ENCODE assay signal across 8 cellular contexts in genomic region chr4:112287258-112287873, GRCh38. TPM values are rescaled to one million over a fixed set of nuclear protein-coding genes. Genes with fewer than 3 reads are reported as not detected.
A peak's percentile ranks its signal among the peaks of the same experiment; 100 is the strongest.
DNase-seq lines count a peak whose midpoint lies in the region; ATAC-seq and TF ChIP-seq lines count a peak whose summit lies in the region.

No MANE protein-coding gene starts in this region.

- POLR2A ChIA-PET in PC-9 (lab: Charles Lee; ENCODE audit: unreplicated experiment): interaction anchor here (0.7 kb wide), 1 partner anchor 1310 kb away, joined by 5 read pairs; no protein-coding TSS in a partner anchor

- H3K9me3 Mint-ChIP-seq in memory B cell: peaks cover 2% of the 10 kb centered on the region

- ATAC-seq in GM18502 (IDR thresholded peaks at IDR 0.05; ENCODE audit: poor library complexity, unreplicated experiment) (peak; percentile 22), GM21360 (IDR thresholded peaks at IDR 0.05; ENCODE audit: unreplicated experiment) (peak; percentile 27), HG03558 (IDR thresholded peaks at IDR 0.05; ENCODE audit: extremely low read depth, unreplicated experiment) (peak; percentile 14), memory B cell (ENCODE audit: low read depth) (peak; percentile 28)

- no peaks in the 10 kb centered on the region for H4K20me1 ChIP-seq in PC-9 (ENCODE audit: insufficient read depth)

- H3K36me3 ChIP-seq in PC-9 (ENCODE audit: low read depth): no peaks in the 10 kb centered on the region

- CTCF ChIA-PET in PC-9 (lab: Charles Lee): no interaction called here

- H3K27ac Mint-ChIP-seq in memory B cell: peak overlapping the region; percentile 97

- H3K27me3 Mint-ChIP-seq in memory B cell: no peaks in the 10 kb centered on the region

- peaks cover 7% of the 10 kb centered on the region; the same call in 1 of the 2 replicates for H3F3A ChIP-seq in PC-9 (ENCODE audit: insufficient read depth, low read depth)

- no peak overlapping the region for H3K27ac ChIP-seq in PC-9

- H2AFZ ChIP-seq in PC-9: no peak overlapping the region

- no TSS peak for BruUV-seq in PC-9 (replicated peaks; lab: Mats Ljungman, UMichigan)

- no peaks in the 10 kb centered on the region for H3K27me3 ChIP-seq in PC-9 (ENCODE audit: insufficient read depth, low read depth)

- H3K9me3 ChIP-seq in PC-9 (ENCODE audit: insufficient read depth, low read depth): no peaks in the 10 kb centered on the region

- no peak overlapping the region for H3K4me2 ChIP-seq in PC-9

- DNase-seq in memory B cell (ENCODE audit: low spot score in 2 of 2) (peak in 1 of 2 donors; percentile 16), NCI-H1092 (lab: John Stamatoyannopoulos, UW) (no peak), NCI-H1417 (lab: John Stamatoyannopoulos, UW) (no peak), PC-9 (no peak), HCEC 1CT (no peak)

- TF ChIP-seq CTCF in PC-9 (conservative IDR thresholded peaks at IDR 0.05): no peak

- H3K4me1 Mint-ChIP-seq in memory B cell: peaks cover 41% of the 10 kb centered on the region

- intact Hi-C loops in PC-9 (cut with micrococcal nuclease; ENCODE audit: unreplicated experiment): no loop called here

- peak overlapping the region; percentile 96 for H3K4me3 Mint-ChIP-seq in memory B cell

- no peaks in the 10 kb centered on the region for H3K9me2 ChIP-seq in PC-9 (ENCODE audit: insufficient read depth)

- H3K4me3 ChIP-seq in PC-9: no peak overlapping the region

- peaks cover 32% of the 10 kb centered on the region for H3K79me2 ChIP-seq in PC-9 (ENCODE audit: low read depth)

- peaks cover 15% of the 10 kb centered on the region for H3K4me1 ChIP-seq in PC-9 (replicated peaks; ENCODE audit: insufficient read depth)

- H3K36me3 Mint-ChIP-seq in memory B cell: peaks cover 1% of the 10 kb centered on the region

RNA-seq across cellular contexts. Expression of gene TIFA, which starts 1.7 kb away (rescaled TPM):
- total RNA-seq in PC-9 (2021): 12.6 and 15.6 TPM in 2 replicates

RNA-seq across cellular contexts. Expression of gene ALPK1, which starts 9.8 kb away (rescaled TPM):
- 31.0 and 35.4 TPM in 2 replicates for total RNA-seq in PC-9 (2021)

RNA-seq across cellular contexts. Expression of gene AP1AR, which starts 55.8 kb away (rescaled TPM):
- 27.6 and 35.8 TPM in 2 replicates for total RNA-seq in PC-9 (2021)
